8 cellular contexts compared by ENCODE assay signal in the genomic region with DNA sequence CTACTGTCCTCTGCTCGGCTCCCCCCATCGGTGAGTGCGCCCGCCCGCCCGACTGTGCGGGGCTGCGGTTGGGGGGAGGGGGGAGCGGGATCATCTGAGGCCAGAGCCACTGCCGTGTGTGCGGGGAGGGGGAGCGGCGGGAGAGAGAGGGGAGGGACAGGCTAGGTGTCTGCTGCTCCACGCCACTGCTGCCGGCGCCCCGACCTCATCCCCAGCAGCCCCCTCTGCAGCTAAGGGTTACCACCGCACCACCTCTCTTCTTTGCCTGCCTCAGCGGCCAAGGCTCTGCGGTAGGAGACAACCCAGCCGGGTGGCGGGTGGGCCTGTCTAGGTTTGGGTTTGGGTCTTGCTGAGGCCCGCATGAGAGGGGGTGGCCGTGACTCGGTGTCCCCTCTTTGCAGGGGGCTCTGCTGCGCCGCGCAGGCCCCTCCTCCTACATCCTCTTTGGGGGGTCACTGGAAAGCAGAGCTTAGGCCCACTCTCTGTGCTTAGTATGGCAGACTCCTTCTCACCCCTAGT. TPM values are rescaled to one million over a fixed set of nuclear protein-coding genes. Genes with fewer than 3 reads are reported as not detected.
DNase-seq lines count a peak whose midpoint lies in the region; ATAC-seq and TF ChIP-seq lines count a peak whose summit lies in the region.

No MANE protein-coding gene starts in this region.

- H3K36me3 ChIP-seq in PC-9 (ENCODE audit: low read depth), result no peaks in the 10 kb centered on the region
- H3K36me3 ChIP-seq in brain microvascular endothelial cell (replicated peaks), result no peaks in the 10 kb centered on the region

- H3K27ac ChIP-seq in PC-9, result peak overlapping the region; percentile 33; the same call in 1 of the 2 replicates
- H3K27ac ChIP-seq in brain microvascular endothelial cell, result peak overlapping the region; percentile 69

- H3K9me2 ChIP-seq in PC-9 (ENCODE audit: insufficient read depth), result no peaks in the 10 kb centered on the region

- peak overlapping the region; percentile 96 for H3K4me2 ChIP-seq in PC-9

- CTCF ChIA-PET in PC-9 (lab: Charles Lee), result no interaction called here

- H3K4me1 Mint-ChIP-seq in immature natural killer cell, result peaks cover 59 to 68% of the 10 kb centered on the region in 2 donors

- H3K27me3 Mint-ChIP-seq in immature natural killer cell (ENCODE audit: low read depth in 3 of 3), result peaks cover 7 to 40% (median 20%) of the 10 kb centered on the region in 3 donors

- peaks cover 51% of the 10 kb centered on the region for H3K4me1 ChIP-seq in PC-9 (replicated peaks; ENCODE audit: insufficient read depth)

- peaks cover 25% of the 10 kb centered on the region for H3F3A ChIP-seq in PC-9 (ENCODE audit: insufficient read depth, low read depth)

- BruUV-seq in PC-9 (replicated peaks; lab: Mats Ljungman, UMichigan), result TSS peak; percentile 80

- TF ChIP-seq CTCF in PC-9 (conservative IDR thresholded peaks at IDR 0.05), result no peak
- TF ChIP-seq CTCF in brain microvascular endothelial cell (IDR thresholded peaks at IDR 0.05; ENCODE audit: low read depth, low read length, missing control alignments), result no peak

- H3K27ac Mint-ChIP-seq in immature natural killer cell, result peak overlapping the region; percentile 87 to 98 (median 96)

- peak overlapping the region; percentile 82 for H2AFZ ChIP-seq in PC-9

- H4K20me1 ChIP-seq in PC-9 (ENCODE audit: insufficient read depth), result peaks cover 25% of the 10 kb centered on the region

- intact Hi-C loops in PC-9 (cut with micrococcal nuclease; ENCODE audit: unreplicated experiment), result no loop called here

- H3K27me3 ChIP-seq in PC-9 (ENCODE audit: insufficient read depth, low read depth) (no peaks in the 10 kb centered on the region), brain microvascular endothelial cell (replicated peaks) (no peaks in the 10 kb centered on the region)

- POLR2A ChIA-PET in PC-9 (lab: Charles Lee; ENCODE audit: unreplicated experiment), result interaction anchor here (0.5 to 0.6 kb wide), 2 partner anchors 176 to 534 kb away, joined by 4 read pairs; partner anchors contain the start of genes IK and NDUFA2

- H3K9me3 Mint-ChIP-seq in immature natural killer cell, result no peaks in the 10 kb centered on the region

- peak overlapping the region; percentile 74 for H3K4me3 ChIP-seq in PC-9
- H3K4me3 ChIP-seq in brain microvascular endothelial cell (ENCODE audit: low read depth, low read length), result peak overlapping the region; percentile 76

- no peaks in the 10 kb centered on the region for H3K36me3 Mint-ChIP-seq in immature natural killer cell

- no peak for DNase-seq in PC-9
- no peak for DNase-seq in brain microvascular endothelial cell
- peak in 1 of 3 donors; percentile 45 for DNase-seq in immature natural killer cell
- DNase-seq in stimulated activated CD4-positive, alpha-beta T cell treated with anti-CD3 and anti-CD28 coated beads, Interleukin-4, amount 100 ng/mL, for 4 hours, result peak; percentile 3 to 7
- no peak for DNase-seq in DMS153 (lab: John Stamatoyannopoulos, UW)
- no peak for DNase-seq in AML-193 (lab: John Stamatoyannopoulos, UW)
- DNase-seq in NK-92 (lab: John Stamatoyannopoulos, UW; ENCODE audit: unreplicated experiment), result no peak

- ATAC-seq in GM19397 (IDR thresholded peaks at IDR 0.05; ENCODE audit: unreplicated experiment), result peak; percentile 3

- in situ Hi-C loops in brain microvascular endothelial cell (cut with HindIII; ENCODE audit: low pct_ligation_motif_present, low sequenced_read_pairs), result no loop called here

- peaks cover 93% of the 10 kb centered on the region for H3K79me2 ChIP-seq in PC-9 (ENCODE audit: low read depth)

- peak overlapping the region; percentile 93 to 96 (median 94) for H3K4me3 Mint-ChIP-seq in immature natural killer cell

- H3K9me3 ChIP-seq in PC-9 (ENCODE audit: insufficient read depth, low read depth), result no peaks in the 10 kb centered on the region

RNA-seq across cellular contexts. Expression of gene PURA, which starts 0.7 kb away (rescaled TPM):
- 13.6 and 17.9 TPM in 2 replicates for total RNA-seq in PC-9 (2021)
- polyA plus RNA-seq in immature natural killer cell, result 1 to 10 TPM; 2.0 to 3.7 (median 3.4) TPM

RNA-seq across cellular contexts. Expression of gene IGIP, which starts 12.5 kb away (rescaled TPM):
- total RNA-seq in PC-9 (2021), result 6.2 and 7.5 TPM in 2 replicates
- polyA plus RNA-seq in immature natural killer cell, result under 1 TPM in 1 of 3 donors, not detected in 2; 0.35 TPM

Comparison
In these comparisons a context has a peak if more than half of its experiments do, and no peak if none do; other contexts are left out.
1. DNase-seq: peak in stimulated activated CD4-positive, alpha-beta T cell treated with anti-CD3 and anti-CD28 coated beads, Interleukin-4, amount 100 ng/mL, for 4 hours (2 of 2); none in PC-9 (0 of 2), brain microvascular endothelial cell (single experiment), DMS153 (single experiment), AML-193 (0 of 2) and NK-92 (single experiment).